Comparison of ENCODE assay signal across 7 cellular contexts in genomic region chr17:61755078-61755477, GRCh38.
"Had no signal": no experiment of that assay in that cellular context is flagged by ENCODE, and none has a peak within 500 bp of the region (broad histone marks: within the 10 kb centered on the region; RNA-seq: fewer than 3 reads in every experiment).

No MANE protein-coding gene starts in this region.

- H3K4me2 ChIP-seq: GM23338, KMS-11 had no signal

- H3K9ac ChIP-seq: KMS-11 had no signal

- H3K27ac ChIP-seq: HL-60, KMS-11 had no signal

- H2AFZ ChIP-seq: GM23338 had no signal

- H3K4me3 ChIP-seq: GM23338 had no signal

- DNase-seq: H9, HCEC 1CT had no signal

- FAIRE-seq: H1, HepG2 had no signal
